27 cellular contexts compared by ENCODE assay signal in genomic region chr2:71629273-71629672, GRCh38.
"Had no signal": no experiment of that assay in that cellular context is flagged by ENCODE, and none has a peak within 500 bp of the region (broad histone marks: within the 10 kb centered on the region; RNA-seq: fewer than 3 reads in every experiment).

No MANE protein-coding gene starts in this region.

- FAIRE-seq: urothelium cell line had no signal

- H3K4me1 ChIP-seq: colonic mucosa, esophagus squamous epithelium, sigmoid colon had no signal

- H3K4me3 ChIP-seq: colonic mucosa, esophagus squamous epithelium, neural progenitor cell, psoas muscle, sigmoid colon, thoracic aorta, tibial nerve, upper lobe of left lung had no signal

- DNase-seq: colonic mucosa; dermis blood vessel endothelial cell; effector memory CD4-positive, alpha-beta T cell; erythroblast; esophagus squamous epithelium; foreskin melanocyte; hypothalamus; immature natural killer cell; islet precursor cell; kidney glomerular epithelial cell; left colon; mesendoderm; midbrain; naive thymus-derived CD4-positive, alpha-beta T cell; nucleus accumbens; psoas muscle; right cardiac atrium; sigmoid colon; stimulated activated CD4-positive, alpha-beta T cell treated with anti-CD3 and anti-CD28 coated beads, Interleukin-4, amount 100 ng/mL, for 4 hours; stimulated activated naive CD8-positive, alpha-beta T cell treated with anti-CD3 and anti-CD28 coated beads, Interleukin-15, Interleukin-2, amounts not matched to agents 100 U/mL and 50 U/mL, for 24 hours; substantia nigra; upper lobe of left lung had no signal

- H3K9ac ChIP-seq: neural progenitor cell had no signal

- H3K9me3 ChIP-seq: colonic mucosa, esophagus squamous epithelium, psoas muscle, sigmoid colon, thoracic aorta, upper lobe of left lung had no signal

- ATAC-seq: left colon; naive thymus-derived CD4-positive, alpha-beta T cell; psoas muscle; stimulated activated memory B cell treated with anti-CD40 and anti-IgM and Interleukin-4, amounts not matched to agents 10 μg/mL and 1 μg/mL and 100 μg/mL, for 72 hours; stimulated activated naive CD8-positive, alpha-beta T cell treated with anti-CD3 and anti-CD28 coated beads, Interleukin-15, Interleukin-2, amounts not matched to agents 100 U/mL and 50 U/mL, for 24 hours had no signal

- H3K36me3 ChIP-seq: colonic mucosa, esophagus squamous epithelium, neural progenitor cell, sigmoid colon, thoracic aorta, tibial nerve, upper lobe of left lung had no signal

- H2AFZ ChIP-seq: neural progenitor cell had no signal

- H3K4me2 ChIP-seq: neural progenitor cell had no signal

- H3K27me3 ChIP-seq: colonic mucosa, esophagus squamous epithelium, neural progenitor cell, sigmoid colon, tibial nerve, upper lobe of left lung had no signal

- H3K27ac ChIP-seq: esophagus squamous epithelium, neural progenitor cell, psoas muscle, sigmoid colon, thoracic aorta, tibial nerve had no signal
